In genomic region chr2:157386747-157387146, GRCh38 we compare ENCODE assay signal across 12 cellular contexts.
"Had no signal": no experiment of that assay in that cellular context is flagged by ENCODE, and none has a peak within 500 bp of the region (broad histone marks: within the 10 kb centered on the region; RNA-seq: fewer than 3 reads in every experiment).

No MANE protein-coding gene starts in this region.

- H3K4me3 Mint-ChIP-seq: activated CD4-positive, alpha-beta memory T cell treated with anti-CD3 and anti-CD28 coated beads, Interleukin-2, amount 10 ng/mL, durations not matched to agents 7 days and 5 days; neural progenitor cell had no signal

- H3K4me1 Mint-ChIP-seq: neural progenitor cell had no signal

- H3K27me3 Mint-ChIP-seq: activated CD4-positive, alpha-beta memory T cell treated with anti-CD3 and anti-CD28 coated beads, Interleukin-2, amount 10 ng/mL, durations not matched to agents 7 days and 5 days had no signal

- H3K27ac Mint-ChIP-seq: activated CD4-positive, alpha-beta memory T cell treated with anti-CD3 and anti-CD28 coated beads, Interleukin-2, amount 10 ng/mL, durations not matched to agents 7 days and 5 days; neural progenitor cell had no signal

- H3K9me3 Mint-ChIP-seq: neural progenitor cell had no signal

- DNase-seq: activated CD4-positive, alpha-beta memory T cell treated with anti-CD3 and anti-CD28 coated beads, Interleukin-2, amount 10 ng/mL, durations not matched to agents 7 days and 5 days; activated CD4-positive, alpha-beta T cell treated with anti-CD3 and anti-CD28 coated beads for 1 hour; activated effector memory CD4-positive, alpha-beta T cell treated with Interleukin-2 at 50 U/mL for 16 hours; colonic mucosa; effector CD8-positive, alpha-beta T cell; left ventricle myocardium inferior; mesendoderm; retina; stimulated activated CD4-positive, alpha-beta T cell treated with anti-CD3 and anti-CD28 coated beads, Interleukin-15, amount 100 ng/mL, for 24 hours; stimulated activated CD4-positive, alpha-beta T cell treated with anti-CD3 and anti-CD28 coated beads, Interleukin-4, amount 100 ng/mL, for 24 hours; transverse colon had no signal

- H3K36me3 Mint-ChIP-seq: neural progenitor cell had no signal
